ENCODE assay signal across 19 cellular contexts in genomic region chr22:43304831-43305230, GRCh38. TPM values are rescaled to one million over a fixed set of nuclear protein-coding genes. Genes with fewer than 3 reads are reported as not detected.
"Had no signal": no experiment of that assay in that cellular context is flagged by ENCODE, and none has a peak within 500 bp of the region (broad histone marks: within the 10 kb centered on the region; RNA-seq: fewer than 3 reads in every experiment).

No MANE protein-coding gene starts in this region.

- H3K27me3 ChIP-seq: MG63, SJSA1 had no signal

- H3K27ac ChIP-seq: SJSA1, SK-N-MC had no signal

- ATAC-seq: HepG2 had no signal

- H3K4me3 ChIP-seq: MG63, SJSA1, SK-N-MC had no signal

- H3K9me3 ChIP-seq: MG63, SJSA1 had no signal

- DNase-seq: IMR-90, Karpas-422, KG1, MG63, NCI-H1436, NCI-H187, NCI-H2029, NCI-H2081 treated with DMSO at 0.1 percent for 48 hours, NCI-H2171, NCI-H226, NCI-H510A, NCI-H524 treated with DMSO at 0.1 percent for 48 hours, NCI-H774, Right ventricle myocardium superior, RPMI8226, SIG-M5 had no signal

- H3K4me1 ChIP-seq: SJSA1 had no signal

- H3K36me3 ChIP-seq: MG63, SJSA1 had no signal

RNA-seq across cellular contexts. Expression of gene SCUBE1, which starts 38.3 kb away (rescaled TPM):
- total RNA-seq: IMR-90, SJSA1 had no signal
- polyA plus RNA-seq: IMR-90 had no signal
